Comparison of ENCODE assay signal across 24 cellular contexts in genomic region chr15:63861946-63862517, GRCh38. TPM values are rescaled to one million over a fixed set of nuclear protein-coding genes. Genes with fewer than 3 reads are reported as not detected.
A peak's percentile ranks its signal among the peaks of the same experiment; 100 is the strongest.
DNase-seq lines count a peak whose midpoint lies in the region; ATAC-seq and TF ChIP-seq lines count a peak whose summit lies in the region.
"Had no signal": no experiment of that assay in that cellular context is flagged by ENCODE, and none has a peak within 500 bp of the region (broad histone marks: within the 10 kb centered on the region; RNA-seq: fewer than 3 reads in every experiment).

No MANE protein-coding gene starts in this region.

- WGBS in lung, 2 donors = 99 to 100% methylated on average over 2 of the region's 2 CpGs

- no peaks in the 10 kb centered on the region for H3K27me3 ChIP-seq in lung (ENCODE audit: control insufficient read depth, insufficient read depth)

- DNase-seq in activated T-cell treated with anti-CD3 and anti-CD28 coated beads, Interleukin-2, amount 50 U/mL, for 24 hours = no peak
- DNase-seq in activated T-cell treated with anti-CD3 and anti-CD28 coated beads, Interleukin-2, amount 50 U/mL, for 48 hours = no peak
- DNase-seq in T-helper 17 cell (no peak), lung (ENCODE audit: low spot score) (no peak), NCI-H226 (no peak), amygdala (lab: John Stamatoyannopoulos, UW) (no peak)
- no peak for DNase-seq in stimulated activated naive B cell treated with anti-CD40 and anti-IgM and Interleukin-4, amounts not matched to agents 10 μg/mL and 1 μg/mL and 100 μg/mL, for 72 hours
- DNase-seq: AML-193, COR-L47, DMS79 treated with DMSO at 0.1 percent for 48 hours, KBM-7, MM.1S, NCI-H1048, NCI-H1417 treated with DMSO at 0.1 percent for 48 hours, NCI-H187, NCI-H2107, NCI-H510A, NCI-H748 treated with DMSO at 0.1 percent for 48 hours, PC-9, RPMI8226, SIG-M5 had no signal

- no peak overlapping the region for H3K27ac ChIP-seq in lung (ENCODE audit: low read depth in 1 of 2, low read length in 1 of 2)
- H3K27ac ChIP-seq: PC-9 had no signal

- H3K27ac Mint-ChIP-seq in activated T-cell treated with anti-CD3 and anti-CD28 coated beads, Interleukin-2, amount 50 U/mL, for 24 hours = peak overlapping the region; percentile 13
- H3K27ac Mint-ChIP-seq in T-helper 17 cell = peak overlapping the region; percentile 93
- H3K27ac Mint-ChIP-seq in stimulated activated naive B cell treated with anti-CD40 and anti-IgM and Interleukin-4, amounts not matched to agents 10 μg/mL and 1 μg/mL and 100 μg/mL, for 72 hours = peak overlapping the region; percentile 16

- no peaks in the 10 kb centered on the region for H3K36me3 Mint-ChIP-seq in activated T-cell treated with anti-CD3 and anti-CD28 coated beads, Interleukin-2, amount 50 U/mL, for 24 hours (ENCODE audit: low read depth)
- no peaks in the 10 kb centered on the region for H3K36me3 Mint-ChIP-seq in T-helper 17 cell (ENCODE audit: low read depth)
- H3K36me3 Mint-ChIP-seq in stimulated activated naive B cell treated with anti-CD40 and anti-IgM and Interleukin-4, amounts not matched to agents 10 μg/mL and 1 μg/mL and 100 μg/mL, for 72 hours = peaks cover 6 to 10% of the 10 kb centered on the region in 2 donors
- H3K36me3 Mint-ChIP-seq: CD14-positive monocyte had no signal

- peaks cover 42% of the 10 kb centered on the region for H3K4me1 Mint-ChIP-seq in activated T-cell treated with anti-CD3 and anti-CD28 coated beads, Interleukin-2, amount 50 U/mL, for 24 hours (ENCODE audit: low read depth)
- H3K4me1 Mint-ChIP-seq in T-helper 17 cell = peaks cover 28% of the 10 kb centered on the region
- peaks cover 41 to 72% of the 10 kb centered on the region in 2 donors for H3K4me1 Mint-ChIP-seq in stimulated activated naive B cell treated with anti-CD40 and anti-IgM and Interleukin-4, amounts not matched to agents 10 μg/mL and 1 μg/mL and 100 μg/mL, for 72 hours

- peak overlapping the region; percentile 10 for H3K4me3 ChIP-seq in lung
- H3K4me3 ChIP-seq: PC-9 had no signal

- H3K4me1 ChIP-seq in lung (ENCODE audit: control insufficient read depth in 2 of 2, insufficient read depth in 2 of 2, low read length in 2 of 2) = peaks cover 0 to 3% of the 10 kb centered on the region in 2 donors

- no peak for TF ChIP-seq CTCF in lung (IDR thresholded peaks at IDR 0.05; ENCODE audit: control extremely low read depth, extremely low read depth)

- no peaks in the 10 kb centered on the region for H3K27me3 Mint-ChIP-seq in activated T-cell treated with anti-CD3 and anti-CD28 coated beads, Interleukin-2, amount 50 U/mL, for 24 hours
- H3K27me3 Mint-ChIP-seq in T-helper 17 cell = no peaks in the 10 kb centered on the region
- H3K27me3 Mint-ChIP-seq in stimulated activated naive B cell treated with anti-CD40 and anti-IgM and Interleukin-4, amounts not matched to agents 10 μg/mL and 1 μg/mL and 100 μg/mL, for 72 hours = no peaks in the 10 kb centered on the region

- no peaks in the 10 kb centered on the region for H3K36me3 ChIP-seq in lung (ENCODE audit: control insufficient read depth in 2 of 2, insufficient read depth in 2 of 2, low read length in 2 of 2)

- H3K9me3 ChIP-seq in T-helper 17 cell (ENCODE audit: control insufficient read depth, low read length, poor library complexity, severe bottlenecking) = no peaks in the 10 kb centered on the region
- no peaks in the 10 kb centered on the region for H3K9me3 ChIP-seq in lung (ENCODE audit: control insufficient read depth in 2 of 2, insufficient read depth in 1 of 2, low read length in 1 of 2)

- no peaks in the 10 kb centered on the region for H3K9me3 Mint-ChIP-seq in activated T-cell treated with anti-CD3 and anti-CD28 coated beads, Interleukin-2, amount 50 U/mL, for 24 hours
- peaks cover 0 to 2% of the 10 kb centered on the region in 2 donors for H3K9me3 Mint-ChIP-seq in stimulated activated naive B cell treated with anti-CD40 and anti-IgM and Interleukin-4, amounts not matched to agents 10 μg/mL and 1 μg/mL and 100 μg/mL, for 72 hours

- ATAC-seq in T-helper 17 cell (no peak), lung (ENCODE audit: insufficient read depth, low FRiP score) (no peak), GM19023 (IDR thresholded peaks at IDR 0.05; ENCODE audit: unreplicated experiment) (no peak)
- ATAC-seq in stimulated activated naive B cell treated with anti-CD40 and anti-IgM and Interleukin-4, amounts not matched to agents 10 μg/mL and 1 μg/mL and 100 μg/mL, for 72 hours (replicated peaks) = no peak
- ATAC-seq: SK-N-SH treated with all-trans-retinoic acid at 6 μM for 48 hours had no signal

- H3K4me3 Mint-ChIP-seq in activated T-cell treated with anti-CD3 and anti-CD28 coated beads, Interleukin-2, amount 50 U/mL, for 24 hours = no peak overlapping the region
- no peak overlapping the region for H3K4me3 Mint-ChIP-seq in T-helper 17 cell
- H3K4me3 Mint-ChIP-seq in stimulated activated naive B cell treated with anti-CD40 and anti-IgM and Interleukin-4, amounts not matched to agents 10 μg/mL and 1 μg/mL and 100 μg/mL, for 72 hours = no peak overlapping the region
- H3K4me3 Mint-ChIP-seq: CD14-positive monocyte had no signal

RNA-seq across cellular contexts. Expression of gene HERC1, which starts 28.3 kb away (rescaled TPM):
- 100 to 1,000 TPM; 252 to 271 TPM for total RNA-seq in T-helper 17 cell
- 100 to 1,000 TPM in 1 of 2 donors, 10 to 100 TPM in 1; 82.0 to 181 TPM for total RNA-seq in lung
- polyA plus RNA-seq in lung = 10 to 100 TPM; 16.0 to 35.8 TPM

Comparison
In these comparisons a context has a peak if more than half of its experiments do, and no peak if none do; other contexts are left out.
1. H3K27ac Mint-ChIP-seq: peak in every context shown above with its lines; median percentile 93 in T-helper 17 cell; 16 in stimulated activated naive B cell treated with anti-CD40 and anti-IgM and Interleukin-4, amounts not matched to agents 10 μg/mL and 1 μg/mL and 100 μg/mL, for 72 hours; 13 in activated T-cell treated with anti-CD3 and anti-CD28 coated beads, Interleukin-2, amount 50 U/mL, for 24 hours.